In genomic region chr5:158126442-158127399, GRCh38 we compare ENCODE assay signal across 17 cellular contexts.
"Had no signal": no experiment of that assay in that cellular context is flagged by ENCODE, and none has a peak within 500 bp of the region (broad histone marks: within the 10 kb centered on the region; RNA-seq: fewer than 3 reads in every experiment).

No MANE protein-coding gene starts in this region.

- H3K27ac ChIP-seq: esophagus muscularis mucosa, sigmoid colon, spleen had no signal

- DNase-seq: activated CD4-positive, alpha-beta memory T cell treated with anti-CD3 and anti-CD28 coated beads for 36 hours; activated CD4-positive, alpha-beta T cell treated with anti-CD3 and anti-CD28 coated beads for 36 hours; activated gamma-delta T cell treated with Interleukin-2 at 50 U/mL for 16 hours; activated T-cell treated with anti-CD3 and anti-CD28 coated beads for 4 hours; dermis blood vessel endothelial cell; effector memory CD4-positive, alpha-beta T cell; head of caudate nucleus; nephron progenitor cell; nucleus accumbens; spleen; stimulated activated CD4-positive, alpha-beta T cell treated with anti-CD3 and anti-CD28 coated beads, Interleukin-4, amount 100 ng/mL, for 4 hours had no signal

- H3K4me1 ChIP-seq: esophagus muscularis mucosa, sigmoid colon, spleen had no signal

- H3K36me3 ChIP-seq: esophagus muscularis mucosa, sigmoid colon, spleen had no signal

- H3K4me3 ChIP-seq: esophagus muscularis mucosa, lung, sigmoid colon, spleen had no signal

- H3K9me3 ChIP-seq: esophagus muscularis mucosa, sigmoid colon, spleen had no signal

- H3K27me3 ChIP-seq: esophagus muscularis mucosa, sigmoid colon, spleen had no signal

- ATAC-seq: activated CD4-positive, alpha-beta T cell treated with anti-CD3 and anti-CD28 coated beads for 36 hours; left lobe of liver; stimulated activated memory B cell treated with anti-CD40 and anti-IgM and Interleukin-4, amounts not matched to agents 10 μg/mL and 1 μg/mL and 100 μg/mL, for 72 hours; WTC11 had no signal
